1 cellular context compared by ENCODE assay signal in the genomic region with DNA sequence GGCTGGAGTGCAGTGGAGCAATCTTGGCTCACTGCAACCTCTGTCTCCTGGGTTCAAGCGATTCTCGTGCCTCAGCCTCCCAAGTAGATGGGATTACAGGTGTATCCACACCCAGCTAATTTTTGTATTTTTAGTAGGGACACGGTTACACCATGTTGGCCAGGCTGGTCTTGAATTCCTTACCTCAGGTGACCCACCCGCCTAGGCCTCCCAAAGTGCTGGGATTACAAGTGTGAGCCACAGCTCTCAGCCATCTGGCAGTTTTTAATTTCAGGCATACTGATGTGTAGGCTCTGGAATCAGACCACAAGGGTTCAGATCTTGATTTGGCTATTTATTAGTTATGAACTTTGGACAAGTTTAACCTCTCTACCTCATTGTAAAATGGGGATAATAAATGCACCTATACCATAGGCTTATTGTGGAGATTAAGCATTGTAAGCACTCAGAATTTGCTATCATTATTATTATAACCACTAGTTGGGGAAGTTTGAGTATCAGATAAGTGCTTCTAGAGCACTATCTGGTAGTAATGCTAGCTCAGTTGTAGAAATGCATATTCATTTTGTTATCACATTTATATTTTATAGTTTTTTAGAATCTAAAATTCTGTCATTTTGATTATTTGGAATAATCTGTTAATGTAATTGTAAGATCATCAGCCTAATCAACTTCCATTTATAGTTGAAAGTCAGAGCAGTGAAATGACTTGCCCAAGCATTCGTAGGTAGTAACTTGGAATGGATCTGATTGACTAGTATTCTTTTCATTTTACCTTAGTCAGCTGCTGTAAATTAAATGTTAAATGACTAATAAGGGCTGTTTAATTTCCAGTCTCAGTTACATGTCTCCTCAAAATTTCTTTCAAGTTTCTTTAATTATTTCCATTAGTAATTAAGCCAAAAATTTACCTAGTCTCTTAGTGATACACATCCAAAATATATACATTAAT.
TF ChIP-seq lines count a peak whose summit lies in the region.

No MANE protein-coding gene starts in this region.

TF ChIP-seq in GM12878, 131 proteins besides CTCF, POLR2A, EP300 and RAD21:
- TF ChIP-seq CBX3 (IDR thresholded peaks at IDR 0.05; ENCODE audit: borderline replicate concordance, low read depth), result no peak
- no peak for TF ChIP-seq NR2F1 (conservative IDR thresholded peaks at IDR 0.05)
- TF ChIP-seq ZZZ3 (IDR thresholded peaks at IDR 0.05; ENCODE audit: control insufficient read depth, insufficient read length, low read depth), result no peak
- TF ChIP-seq RCOR1 (conservative IDR thresholded peaks at IDR 0.05; ENCODE audit: low read depth, low read length), result no peak
